In genomic region chr5:131393498-131393968, GRCh38 we compare ENCODE assay signal across 10 cellular contexts.
A peak's percentile ranks its signal among the peaks of the same experiment; 100 is the strongest.
DNase-seq lines count a peak whose midpoint lies in the region; ATAC-seq and TF ChIP-seq lines count a peak whose summit lies in the region.
"Had no signal": no experiment of that assay in that cellular context is flagged by ENCODE, and none has a peak within 500 bp of the region (broad histone marks: within the 10 kb centered on the region; RNA-seq: fewer than 3 reads in every experiment).

No MANE protein-coding gene starts in this region.

- intact Hi-C loops in lower lobe of right lung (cut with DNase I), result no loop called here

- H3K4me3 Mint-ChIP-seq in activated T-cell treated with anti-CD3 and anti-CD28 coated beads, Interleukin-2, amount 50 U/mL, for 4 hours, result peak overlapping the region; percentile 70

- H3K27me3 ChIP-seq in lower lobe of right lung (ENCODE audit: low read depth), result no peaks in the 10 kb centered on the region
- no peaks in the 10 kb centered on the region for H3K27me3 ChIP-seq in thoracic aorta (replicated peaks; ENCODE audit: insufficient read depth)

- TF ChIP-seq CTCF in lower lobe of right lung (IDR thresholded peaks at IDR 0.05), result no peak
- TF ChIP-seq CTCF in thoracic aorta (IDR thresholded peaks at IDR 0.05), result no peak

- H3K27me3 Mint-ChIP-seq in activated T-cell treated with anti-CD3 and anti-CD28 coated beads, Interleukin-2, amount 50 U/mL, for 4 hours (ENCODE audit: low read depth), result no peaks in the 10 kb centered on the region

- peaks cover 70% of the 10 kb centered on the region for H3K36me3 Mint-ChIP-seq in activated T-cell treated with anti-CD3 and anti-CD28 coated beads, Interleukin-2, amount 50 U/mL, for 4 hours (ENCODE audit: insufficient read depth)

- H3K4me3 ChIP-seq in lower lobe of right lung (no peak overlapping the region), thoracic aorta (peak overlapping the region; percentile 4)

- DNase-seq in activated T-cell treated with anti-CD3 and anti-CD28 coated beads, Interleukin-2, amount 50 U/mL, for 4 hours, result no peak
- no peak for DNase-seq in activated T-cell treated with anti-CD3 and anti-CD28 coated beads for 4 hours
- DNase-seq in dermis blood vessel endothelial cell, result peak; percentile 65
- DNase-seq in lower lobe of right lung, result no peak
- DNase-seq in thoracic aorta (ENCODE audit: low spot score), result no peak
- DNase-seq in stimulated activated naive CD4-positive, alpha-beta T cell (lab: John Stamatoyannopoulos, UW), result no peak
- DNase-seq in NCI-H526 treated with DMSO at 0.1 percent for 48 hours (lab: John Stamatoyannopoulos, UW), result no peak
- DNase-seq: NCI-H1436, SHP77 had no signal

- H3K36me3 ChIP-seq in lower lobe of right lung (peaks cover 57% of the 10 kb centered on the region), thoracic aorta (no peaks in the 10 kb centered on the region)

- H3K4me1 ChIP-seq in lower lobe of right lung (peaks cover 15% of the 10 kb centered on the region), thoracic aorta (ENCODE audit: control insufficient read depth in 1 of 2, low read depth in 2 of 2) (peaks cover 13 to 27% of the 10 kb centered on the region in 2 donors)

- H3K4me1 Mint-ChIP-seq in activated T-cell treated with anti-CD3 and anti-CD28 coated beads, Interleukin-2, amount 50 U/mL, for 4 hours (ENCODE audit: low read depth), result peaks cover 82% of the 10 kb centered on the region

- ATAC-seq in activated T-cell treated with anti-CD3 and anti-CD28 coated beads, Interleukin-2, amount 50 U/mL, for 4 hours, result no peak
- ATAC-seq in lower lobe of right lung, result peak in 1 of 2 donors; percentile 35
- ATAC-seq in thoracic aorta (ENCODE audit: insufficient number of reproducible peaks, low FRiP score, low read depth), result peak; percentile 46
- ATAC-seq in HG03469 (IDR thresholded peaks at IDR 0.05; ENCODE audit: unreplicated experiment), result no peak

- no peaks in the 10 kb centered on the region for H3K9me3 Mint-ChIP-seq in activated T-cell treated with anti-CD3 and anti-CD28 coated beads, Interleukin-2, amount 50 U/mL, for 4 hours

- H3K9me3 ChIP-seq in lower lobe of right lung (no peaks in the 10 kb centered on the region), thoracic aorta (no peaks in the 10 kb centered on the region)

- H3K27ac ChIP-seq in lower lobe of right lung, result peak overlapping the region; percentile 22
- H3K27ac ChIP-seq in thoracic aorta, result peak overlapping the region; percentile 15 to 42
